ENCODE assay signal across 27 cellular contexts in genomic region chr10:114808982-114809381, GRCh38.
"Had no signal": no experiment of that assay in that cellular context is flagged by ENCODE, and none has a peak within 500 bp of the region (broad histone marks: within the 10 kb centered on the region; RNA-seq: fewer than 3 reads in every experiment).

No MANE protein-coding gene starts in this region.

- H3K27me3 ChIP-seq: ascending aorta, breast epithelium, cardiac muscle cell, colonic mucosa had no signal

- H3K9me3 ChIP-seq: ascending aorta, breast epithelium, colonic mucosa had no signal

- H3K27ac Mint-ChIP-seq: activated CD4-positive, alpha-beta memory T cell treated with anti-CD3 and anti-CD28 coated beads for 36 hours; activated CD4-positive, alpha-beta T cell treated with anti-CD3 and anti-CD28 coated beads, Interleukin-2, amount 10 ng/mL, durations not matched to agents 24 days and 14 days; activated CD8-positive, alpha-beta memory T cell treated with anti-CD3 and anti-CD28 coated beads, Interleukin-2, amount 10 ng/mL, durations not matched to agents 7 days and 5 days; activated CD8-positive, alpha-beta T cell treated with anti-CD3 and anti-CD28 coated beads, Interleukin-2, amount 10 ng/mL, durations not matched to agents 7 days and 5 days; activated naive CD4-positive, alpha-beta T cell treated with anti-CD3 and anti-CD28 coated beads, Interleukin-2, amount 10 ng/mL, durations not matched to agents 7 days and 5 days; activated naive CD4-positive, alpha-beta T cell treated with anti-CD3 and anti-CD28 coated beads, Interleukin-2, amount 50 U/mL, for 72 hours; activated naive CD8-positive, alpha-beta T cell treated with anti-CD3 and anti-CD28 coated beads, Interleukin-2, amount 10 ng/mL, durations not matched to agents 7 days and 5 days; activated T-cell treated with anti-CD3 and anti-CD28 coated beads, Interleukin-2, amount 50 U/mL, for 72 hours; brain; endodermal cell had no signal

- H3K9me3 Mint-ChIP-seq: activated CD4-positive, alpha-beta memory T cell treated with anti-CD3 and anti-CD28 coated beads for 36 hours; activated naive CD4-positive, alpha-beta T cell treated with anti-CD3 and anti-CD28 coated beads, Interleukin-2, amount 10 ng/mL, durations not matched to agents 7 days and 5 days; activated naive CD8-positive, alpha-beta T cell treated with anti-CD3 and anti-CD28 coated beads, Interleukin-2, amount 10 ng/mL, durations not matched to agents 7 days and 5 days; endodermal cell had no signal

- H3K36me3 Mint-ChIP-seq: activated CD4-positive, alpha-beta memory T cell treated with anti-CD3 and anti-CD28 coated beads for 36 hours; activated naive CD4-positive, alpha-beta T cell treated with anti-CD3 and anti-CD28 coated beads, Interleukin-2, amount 50 U/mL, for 72 hours; brain had no signal

- H3K4me3 ChIP-seq: ascending aorta, breast epithelium, cardiac muscle cell, colonic mucosa had no signal

- H3K36me3 ChIP-seq: ascending aorta, breast epithelium, cardiac muscle cell, colonic mucosa had no signal

- H3K4me3 Mint-ChIP-seq: activated CD4-positive, alpha-beta memory T cell treated with anti-CD3 and anti-CD28 coated beads for 36 hours; activated CD4-positive, alpha-beta T cell treated with anti-CD3 and anti-CD28 coated beads for 36 hours; activated CD4-positive, alpha-beta T cell treated with anti-CD3 and anti-CD28 coated beads, Interleukin-2, amount 10 ng/mL, durations not matched to agents 24 days and 14 days; activated CD8-positive, alpha-beta memory T cell treated with anti-CD3 and anti-CD28 coated beads, Interleukin-2, amount 10 ng/mL, durations not matched to agents 7 days and 5 days; activated CD8-positive, alpha-beta T cell treated with anti-CD3 and anti-CD28 coated beads, Interleukin-2, amount 10 ng/mL, durations not matched to agents 7 days and 5 days; activated naive CD4-positive, alpha-beta T cell treated with anti-CD3 and anti-CD28 coated beads, Interleukin-2, amount 10 ng/mL, durations not matched to agents 7 days and 5 days; activated naive CD8-positive, alpha-beta T cell treated with anti-CD3 and anti-CD28 coated beads, Interleukin-2, amount 10 ng/mL, durations not matched to agents 7 days and 5 days; activated T-cell treated with anti-CD3 and anti-CD28 coated beads, Interleukin-2, amount 50 U/mL, for 72 hours; brain; endodermal cell had no signal

- H3K27ac ChIP-seq: ascending aorta, breast epithelium, cardiac muscle cell, colonic mucosa had no signal

- H3K27me3 Mint-ChIP-seq: activated CD4-positive, alpha-beta memory T cell treated with anti-CD3 and anti-CD28 coated beads for 36 hours; activated CD4-positive, alpha-beta T cell treated with anti-CD3 and anti-CD28 coated beads for 36 hours; activated CD4-positive, alpha-beta T cell treated with anti-CD3 and anti-CD28 coated beads, Interleukin-2, amount 10 ng/mL, durations not matched to agents 24 days and 14 days; activated CD8-positive, alpha-beta memory T cell treated with anti-CD3 and anti-CD28 coated beads, Interleukin-2, amount 10 ng/mL, durations not matched to agents 7 days and 5 days; activated naive CD4-positive, alpha-beta T cell treated with anti-CD3 and anti-CD28 coated beads, Interleukin-2, amount 10 ng/mL, durations not matched to agents 7 days and 5 days; activated naive CD8-positive, alpha-beta T cell treated with anti-CD3 and anti-CD28 coated beads, Interleukin-2, amount 10 ng/mL, durations not matched to agents 7 days and 5 days had no signal

- H3K4me1 Mint-ChIP-seq: brain, endodermal cell had no signal

- H3K4me1 ChIP-seq: ascending aorta, breast epithelium, colonic mucosa had no signal

- ATAC-seq: activated CD4-positive, alpha-beta T cell treated with anti-CD3 and anti-CD28 coated beads for 36 hours; activated CD8-positive, alpha-beta memory T cell treated with anti-CD3 and anti-CD28 coated beads, Interleukin-2, amount 10 ng/mL, durations not matched to agents 7 days and 5 days; activated CD8-positive, alpha-beta T cell treated with anti-CD3 and anti-CD28 coated beads, Interleukin-2, amount 10 ng/mL, durations not matched to agents 7 days and 5 days; activated naive CD4-positive, alpha-beta T cell treated with anti-CD3 and anti-CD28 coated beads, Interleukin-2, amount 50 U/mL, for 72 hours; activated T-cell treated with anti-CD3 and anti-CD28 coated beads, Interleukin-2, amount 50 U/mL, for 72 hours; esophagus mucosa had no signal

- DNase-seq: activated CD4-positive, alpha-beta memory T cell treated with anti-CD3 and anti-CD28 coated beads for 36 hours; activated CD4-positive, alpha-beta T cell treated with anti-CD3 and anti-CD28 coated beads for 36 hours; activated CD4-positive, CD25-positive, alpha-beta regulatory T cell; activated CD4-positive, CD25-positive, alpha-beta regulatory T cell treated with anti-CD3 and anti-CD28 coated beads, Interleukin-2, amount 50 U/mL, for 72 hours; activated CD8-positive, alpha-beta memory T cell treated with anti-CD3 and anti-CD28 coated beads, Interleukin-2, amount 10 ng/mL, durations not matched to agents 7 days and 5 days; activated CD8-positive, alpha-beta memory T cell treated with anti-CD3 and anti-CD28 coated beads, Interleukin-2, amount 50 U/mL, for 4 hours; activated CD8-positive, alpha-beta T cell treated with anti-CD3 and anti-CD28 coated beads, Interleukin-2, amount 10 ng/mL, durations not matched to agents 7 days and 5 days; activated gamma-delta T cell; activated naive CD4-positive, alpha-beta T cell; activated naive CD4-positive, alpha-beta T cell treated with anti-CD3 and anti-CD28 coated beads, Interleukin-2, amount 10 ng/mL, durations not matched to agents 7 days and 5 days; activated naive CD8-positive, alpha-beta T cell treated with anti-CD3 and anti-CD28 coated beads, Interleukin-2, amount 10 ng/mL, durations not matched to agents 7 days and 5 days; activated T-cell treated with anti-CD3 and anti-CD28 coated beads, Interleukin-2, amount 50 U/mL, for 1 hour; activated T-cell treated with anti-CD3 and anti-CD28 coated beads, Interleukin-2, amount 50 U/mL, for 72 hours; cerebellar nuclear complex; colonic mucosa; effector CD8-positive, alpha-beta T cell; endodermal cell; foreskin fibroblast; head of caudate nucleus; T-helper 1 cell had no signal
